Comparison of ENCODE assay signal across 31 cellular contexts in genomic region chr17:76474238-76474637, GRCh38. TPM values are rescaled to one million over a fixed set of nuclear protein-coding genes. Genes with fewer than 3 reads are reported as not detected.
"Had no signal": no experiment of that assay in that cellular context is flagged by ENCODE, and none has a peak within 500 bp of the region (broad histone marks: within the 10 kb centered on the region; RNA-seq: fewer than 3 reads in every experiment).

No MANE protein-coding gene starts in this region.

- FAIRE-seq: astrocyte, colon, endometrium had no signal

- H3K4me1 ChIP-seq: foreskin keratinocyte, gastrocnemius medialis had no signal

- H3K27ac ChIP-seq: brain microvascular endothelial cell, foreskin keratinocyte, gastrocnemius medialis, WERI-Rb-1 had no signal

- H3K9me3 ChIP-seq: gastrocnemius medialis had no signal

- DNase-seq: activated B cell treated with CpG ODN at 0.5 μM for 24 hours; activated CD4-positive, alpha-beta T cell treated with anti-CD3 and anti-CD28 coated beads, Interleukin-2, amount 50 U/mL, for 1 hour; activated CD8-positive, alpha-beta memory T cell treated with anti-CD3 and anti-CD28 coated beads for 24 hours; activated effector memory CD4-positive, alpha-beta T cell treated with Interleukin-2 at 50 U/mL for 16 hours; activated gamma-delta T cell treated with Interleukin-2 at 50 U/mL for 16 hours; activated naive CD4-positive, alpha-beta T cell treated with anti-CD3 and anti-CD28 coated beads, Interleukin-2, amount 50 U/mL, for 16 hours; activated naive CD4-positive, alpha-beta T cell treated with Interleukin-2 at 50 U/mL for 16 hours; activated T-cell treated with anti-CD3 and anti-CD28 coated beads, Interleukin-2, amount 50 U/mL, for 4 hours; amniotic stem cell; anterior cingulate cortex; brain microvascular endothelial cell; caudate nucleus; effector CD8-positive, alpha-beta T cell; foreskin keratinocyte; gastrocnemius medialis; SW 1271; T-cell; T-helper 17 cell; T1000 had no signal

- H3K4me3 ChIP-seq: gastrocnemius medialis had no signal

- H3K4me3 Mint-ChIP-seq: activated B cell treated with CpG ODN at 0.5 μM for 24 hours; activated CD8-positive, alpha-beta T cell treated with anti-CD3 and anti-CD28 coated beads for 36 hours; activated naive CD8-positive, alpha-beta T cell; activated T-cell treated with anti-CD3 and anti-CD28 coated beads, Interleukin-2, amount 50 U/mL, for 4 hours; activated T-helper 17 cell treated with anti-CD3 and anti-CD28 coated beads, Interleukin-2, amount 50 U/mL, for 72 hours; T-cell; T-helper 17 cell; T-helper 2 cell treated with Interferon-gamma antibody and Interleukin-4, amounts not matched to agents 5 μg/mL and 100 μg/mL, for 36 hours had no signal

- H3K27ac Mint-ChIP-seq: activated CD8-positive, alpha-beta T cell treated with anti-CD3 and anti-CD28 coated beads for 36 hours; activated naive CD8-positive, alpha-beta T cell; activated T-helper 17 cell treated with anti-CD3 and anti-CD28 coated beads, Interleukin-2, amount 50 U/mL, for 72 hours; T-cell; T-helper 17 cell; T-helper 2 cell treated with Interferon-gamma antibody and Interleukin-4, amounts not matched to agents 5 μg/mL and 100 μg/mL, for 36 hours had no signal

- H3K36me3 Mint-ChIP-seq: activated naive CD8-positive, alpha-beta T cell had no signal

- H3K4me1 Mint-ChIP-seq: activated T-helper 17 cell treated with anti-CD3 and anti-CD28 coated beads, Interleukin-2, amount 50 U/mL, for 72 hours; T-cell had no signal

- H3K9me3 Mint-ChIP-seq: activated B cell treated with CpG ODN at 0.5 μM for 24 hours; activated CD8-positive, alpha-beta T cell treated with anti-CD3 and anti-CD28 coated beads for 36 hours; activated T-cell treated with anti-CD3 and anti-CD28 coated beads, Interleukin-2, amount 50 U/mL, for 4 hours; activated T-helper 17 cell treated with anti-CD3 and anti-CD28 coated beads, Interleukin-2, amount 50 U/mL, for 72 hours; T-cell; T-helper 2 cell treated with Interferon-gamma antibody and Interleukin-4, amounts not matched to agents 5 μg/mL and 100 μg/mL, for 36 hours had no signal

- H3K27me3 Mint-ChIP-seq: activated B cell treated with CpG ODN at 0.5 μM for 24 hours; activated CD8-positive, alpha-beta T cell treated with anti-CD3 and anti-CD28 coated beads for 36 hours; activated naive CD8-positive, alpha-beta T cell; activated T-helper 17 cell treated with anti-CD3 and anti-CD28 coated beads, Interleukin-2, amount 50 U/mL, for 72 hours; T-cell; T-helper 17 cell had no signal

- ATAC-seq: activated CD8-positive, alpha-beta T cell treated with anti-CD3 and anti-CD28 coated beads for 36 hours; esophagus mucosa; foreskin keratinocyte; gastrocnemius medialis had no signal

- H3K27me3 ChIP-seq: brain microvascular endothelial cell, foreskin keratinocyte, gastrocnemius medialis had no signal

RNA-seq across cellular contexts. Expression of gene AANAT, which starts 6.8 kb away (rescaled TPM):
- total RNA-seq: activated T-cell treated with anti-CD3 and anti-CD28 coated beads, Interleukin-2, amount 50 U/mL, for 4 hours; activated T-helper 17 cell treated with anti-CD3 and anti-CD28 coated beads, Interleukin-2, amount 50 U/mL, for 72 hours; astrocyte; chondrocyte; dermis microvascular lymphatic vessel endothelial cell; epithelial cell of proximal tubule; esophagus mucosa; foreskin keratinocyte; gastrocnemius medialis; T-cell; T-helper 17 cell had no signal
- polyA plus RNA-seq: foreskin keratinocyte had no signal
